Comparison of ENCODE assay signal across 10 cellular contexts in the genomic region with DNA sequence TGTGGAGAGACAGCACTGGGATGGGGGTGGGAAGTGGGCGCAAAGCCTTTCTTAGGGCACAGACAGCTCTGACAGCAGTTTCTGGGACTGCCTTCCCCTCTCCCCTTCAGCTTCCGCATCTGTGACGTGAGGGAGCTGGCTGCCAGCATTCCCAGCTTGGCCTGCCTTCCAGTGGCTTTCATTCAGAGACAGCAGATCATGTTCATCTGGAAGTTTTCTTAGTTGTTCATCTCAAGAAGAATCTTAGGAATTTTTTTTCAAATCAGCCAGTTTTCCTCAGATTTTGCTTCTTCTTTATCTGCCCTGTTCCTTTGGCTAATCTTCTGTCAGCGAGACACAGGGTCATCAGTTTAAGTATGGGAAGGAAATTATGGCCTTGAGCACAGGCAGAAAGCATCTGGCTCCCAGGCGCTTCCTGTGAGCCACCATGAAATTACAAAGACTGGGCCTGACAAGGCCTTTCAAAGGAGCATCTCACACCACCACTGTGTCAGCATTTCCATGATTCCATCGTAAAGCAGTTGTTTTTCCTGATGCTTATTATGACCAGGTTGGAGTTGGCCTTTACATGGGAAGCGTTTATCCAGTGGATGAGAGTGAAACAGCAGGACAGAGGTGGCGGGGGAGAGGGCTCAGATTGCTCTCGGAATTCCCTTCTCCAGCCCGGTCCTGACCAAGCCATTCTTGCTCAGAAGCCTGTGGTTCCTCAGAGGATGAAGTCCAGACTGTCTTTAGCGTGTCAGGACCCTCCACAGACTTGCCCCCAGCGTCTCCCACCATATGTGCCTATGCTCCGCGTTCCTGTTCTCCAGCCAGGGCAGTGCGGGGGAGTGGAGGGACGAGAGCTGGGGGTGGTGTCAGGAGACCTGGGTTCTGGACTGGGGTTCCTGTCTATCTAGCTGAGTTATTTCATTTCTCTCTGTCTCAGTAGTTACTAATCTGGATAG. TPM values are rescaled to one million over a fixed set of nuclear protein-coding genes. Genes with fewer than 3 reads are reported as not detected.
A peak's percentile ranks its signal among the peaks of the same experiment; 100 is the strongest.
DNase-seq lines count a peak whose midpoint lies in the region; ATAC-seq and TF ChIP-seq lines count a peak whose summit lies in the region.
"Had no signal": no experiment of that assay in that cellular context is flagged by ENCODE, and none has a peak within 500 bp of the region (broad histone marks: within the 10 kb centered on the region; RNA-seq: fewer than 3 reads in every experiment).

No MANE protein-coding gene starts in this region.

- peak overlapping the region; percentile 70 for H3K27ac Mint-ChIP-seq in activated T-helper 17 cell treated with anti-CD3 and anti-CD28 coated beads, Interleukin-2, amount 50 U/mL, for 72 hours

- 54 to 61% (median 58%) methylated on average over 16 of the region's 16 CpGs for WGBS in psoas muscle, 3 donors

- H3K9me3 ChIP-seq in psoas muscle: no peaks in the 10 kb centered on the region
- H3K9me3 ChIP-seq: tibial nerve had no signal

- H3K4me1 Mint-ChIP-seq in activated T-helper 17 cell treated with anti-CD3 and anti-CD28 coated beads, Interleukin-2, amount 50 U/mL, for 72 hours: peaks cover 31% of the 10 kb centered on the region

- peaks cover 54% of the 10 kb centered on the region for H3K4me1 ChIP-seq in psoas muscle

- H3K4me3 Mint-ChIP-seq in activated T-helper 17 cell treated with anti-CD3 and anti-CD28 coated beads, Interleukin-2, amount 50 U/mL, for 72 hours: no peak overlapping the region

- no peaks in the 10 kb centered on the region for H3K36me3 ChIP-seq in psoas muscle (ENCODE audit: insufficient read depth in 1 of 2, low read depth in 1 of 2)
- H3K36me3 ChIP-seq: tibial nerve had no signal

- intact Hi-C loops in Right ventricle myocardium superior (cut with DNase I) (no loop called here), psoas muscle (cut with DNase I) (loop anchor here (5.0 kb wide), 2 partner anchors 37 to 42 kb away; a partner anchor contains a TSS)

- no peaks in the 10 kb centered on the region for H3K27me3 Mint-ChIP-seq in activated T-helper 17 cell treated with anti-CD3 and anti-CD28 coated beads, Interleukin-2, amount 50 U/mL, for 72 hours

- DNase-seq in ELF-1 (ENCODE audit: low read depth, low spot score) (peak; percentile 78), Right ventricle myocardium superior (peak; percentile 64), psoas muscle (peak; percentile 32 to 69), NCI-H1436 (lab: John Stamatoyannopoulos, UW) (no peak), cerebellar nuclear complex (lab: John Stamatoyannopoulos, UW) (no peak)
- DNase-seq: retina had no signal

- no peak overlapping the region for H3K4me3 ChIP-seq in psoas muscle
- H3K4me3 ChIP-seq: tibial nerve had no signal

- no peaks in the 10 kb centered on the region for H3K36me3 Mint-ChIP-seq in activated T-helper 17 cell treated with anti-CD3 and anti-CD28 coated beads, Interleukin-2, amount 50 U/mL, for 72 hours (ENCODE audit: low read depth)

- peak overlapping the region; percentile 60 for H3K27ac ChIP-seq in psoas muscle

- no peak for TF ChIP-seq CTCF in psoas muscle (IDR thresholded peaks at IDR 0.05)

- H3K9me3 Mint-ChIP-seq in activated T-helper 17 cell treated with anti-CD3 and anti-CD28 coated beads, Interleukin-2, amount 50 U/mL, for 72 hours: no peaks in the 10 kb centered on the region

- H3K27me3 ChIP-seq in psoas muscle (ENCODE audit: insufficient read depth in 3 of 3, low read length in 2 of 3): no peaks in the 10 kb centered on the region
- H3K27me3 ChIP-seq: tibial nerve had no signal

- ATAC-seq in activated T-helper 17 cell treated with anti-CD3 and anti-CD28 coated beads, Interleukin-2, amount 50 U/mL, for 72 hours (replicated peaks): no peak
- peak; percentile 51 for ATAC-seq in Right ventricle myocardium superior (ENCODE audit: poor library complexity)
- peak; percentile 28 to 72 (median 63) for ATAC-seq in psoas muscle
- no peak for ATAC-seq in HG03565 (IDR thresholded peaks at IDR 0.05; ENCODE audit: unreplicated experiment)
- no peak for ATAC-seq in GM21737 (IDR thresholded peaks at IDR 0.05; ENCODE audit: unreplicated experiment)

RNA-seq across cellular contexts. Expression of a gene that starts 43.6 kb away (rescaled TPM):
- 10 to 100 TPM; 38.0 to 38.3 TPM for total RNA-seq in activated T-helper 17 cell treated with anti-CD3 and anti-CD28 coated beads, Interleukin-2, amount 50 U/mL, for 72 hours
- total RNA-seq in Right ventricle myocardium superior (62.6 TPM), psoas muscle (10 to 100 TPM; 26.0 to 44.9 (median 32.2) TPM)
- 10 to 100 TPM in 2 of 3 donors, 1 to 10 TPM in 1; 10.0 to 50.6 (median 15.5) TPM for polyA plus RNA-seq in psoas muscle

RNA-seq across cellular contexts. Expression of a gene that starts 53.7 kb away (rescaled TPM):
- total RNA-seq in activated T-helper 17 cell treated with anti-CD3 and anti-CD28 coated beads, Interleukin-2, amount 50 U/mL, for 72 hours: 100 to 1,000 TPM in 1 of 2 donors, 10 to 100 TPM in 1; 69.7 to 137 TPM
- total RNA-seq in Right ventricle myocardium superior: 78.0 TPM
- total RNA-seq in psoas muscle: 10 to 100 TPM; 72.5 to 87.4 (median 85.9) TPM
- 100 to 1,000 TPM in 1 of 3 donors, 10 to 100 TPM in 2; 63.0 to 121 (median 97.2) TPM for polyA plus RNA-seq in psoas muscle

Comparison
In these comparisons a context has a peak if more than half of its experiments do, and no peak if none do; other contexts are left out.
1. DNase-seq: peak in ELF-1 (single experiment), Right ventricle myocardium superior (single experiment) and psoas muscle (2 of 2); none in NCI-H1436 (single experiment) and cerebellar nuclear complex (0 of 2).
2. ATAC-seq: peak in Right ventricle myocardium superior (single experiment) and psoas muscle (4 of 4); none in activated T-helper 17 cell treated with anti-CD3 and anti-CD28 coated beads, Interleukin-2, amount 50 U/mL, for 72 hours (single experiment), HG03565 (single experiment) and GM21737 (single experiment).